In the genomic region with DNA sequence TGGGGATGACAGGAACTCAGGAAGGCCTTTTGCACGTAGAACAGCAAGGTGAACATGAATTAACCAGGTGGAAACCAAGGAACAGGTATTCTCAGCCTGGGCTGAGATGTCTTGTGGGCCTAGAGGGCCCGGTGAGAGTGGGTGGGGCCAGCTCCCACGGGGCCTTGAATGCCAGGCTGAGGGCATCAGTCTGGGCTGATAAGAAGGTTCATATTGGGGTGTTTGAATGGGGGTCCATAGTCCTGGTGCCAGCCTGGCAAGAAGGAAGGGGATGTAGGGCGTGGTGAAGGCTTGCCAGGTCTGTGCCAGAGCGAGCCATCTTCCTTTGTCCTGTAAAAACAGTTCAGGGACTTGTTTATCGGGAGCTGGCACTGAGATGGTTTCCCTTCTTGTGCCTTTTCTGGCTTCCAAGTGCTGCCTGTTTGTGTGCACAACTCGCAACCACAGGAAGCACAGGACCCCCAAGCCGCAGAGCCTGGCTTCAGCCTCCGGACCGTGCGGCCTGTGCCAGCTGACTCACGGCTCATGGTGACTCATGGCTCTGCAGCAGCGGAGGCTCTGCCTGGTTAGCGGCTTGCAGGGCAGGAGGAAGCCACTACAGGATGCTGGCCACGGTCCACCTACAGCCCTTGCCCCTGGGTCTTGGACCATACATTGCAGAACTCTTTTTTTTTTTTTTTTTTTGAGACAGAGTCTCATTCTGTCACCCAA, we compare ENCODE assay signal across 8 cellular contexts. TPM values are rescaled to one million over a fixed set of nuclear protein-coding genes. Genes with fewer than 3 reads are reported as not detected.
DNase-seq lines count a peak whose midpoint lies in the region; ATAC-seq, FAIRE-seq and TF ChIP-seq lines count a peak whose summit lies in the region.

No MANE protein-coding gene starts in this region.

- TF ChIP-seq POLR2A in A549 (IDR thresholded peaks at IDR 0.05; ENCODE audit: low read length) = no peak

- 11% methylated on average over 14 of the region's 15 CpGs for WGBS in A549 (ENCODE audit: missing lambda C conversion rate)
- 62% methylated on average over 15 of the region's 15 CpGs for WGBS in liver

- no peaks in the 10 kb centered on the region for H3K36me3 ChIP-seq in liver (ENCODE audit: control insufficient read depth in 4 of 4, insufficient read depth in 3 of 4, low read depth in 1 of 4, low read length in 3 of 4)

- no peak for TF ChIP-seq CTCF in A549 (IDR thresholded peaks at IDR 0.05)
- TF ChIP-seq CTCF in liver (IDR thresholded peaks at IDR 0.05; ENCODE audit: low read depth, low read length, missing input control) = no peak

- H3K9ac ChIP-seq in liver (ENCODE audit: low read depth in 1 of 2, low read length in 2 of 2) = no peak overlapping the region

- DNase-seq in A549 (ENCODE audit: low read depth in 1 of 2, low spot score in 1 of 2) (peak; percentile 85 to 96), HT-29 (ENCODE audit: low spot score) (peak; percentile 82), cerebellum (ENCODE audit: low spot score) (peak; percentile 85), NCI-H2081 treated with DMSO at 0.1 percent for 48 hours (lab: John Stamatoyannopoulos, UW) (no peak), NCI-H1092 (lab: John Stamatoyannopoulos, UW) (no peak)
- peak; percentile 56 to 59 for DNase-seq in activated CD4-positive, alpha-beta T cell treated with anti-CD3 and anti-CD28 coated beads for 4 hours
- peak; percentile 45 to 56 for DNase-seq in stimulated activated CD4-positive, alpha-beta T cell treated with anti-CD3 and anti-CD28 coated beads, Interleukin-4, amount 100 ng/mL, for 48 hours (ENCODE audit: low read depth in 2 of 2)

- H3K9me3 ChIP-seq in A549 = peaks cover 3% of the 10 kb centered on the region; the same call in 1 of the 3 replicates
- H3K9me3 ChIP-seq in liver (ENCODE audit: control insufficient read depth in 4 of 4, low read length in 3 of 4) = no peaks in the 10 kb centered on the region

- H3K4me3 ChIP-seq in A549 (peak overlapping the region; percentile 88; the same call in 2 of the 3 replicates), liver (ENCODE audit: low read depth in 1 of 3, low read length in 3 of 3) (no peak overlapping the region)

- no peak for FAIRE-seq in A549 (lab: Jason Lieb, UNC)

- POLR2A ChIA-PET in A549 (lab: Yijun Ruan, JAX) = interaction anchor here (0.6 to 1.6 kb wide), 3 partner anchors 22 to 216 kb away, joined by 3 to 4 read pairs (median 3); partner anchors contain the start of gene NINJ1

- 0 out of 5 replicates have a peak, but pooled peaks of 1 of the 2 experiments have one; percentile 8 for TF ChIP-seq RAD21 in A549 (conservative IDR thresholded peaks at IDR 0.05 in 1 of 2, IDR thresholded peaks at IDR 0.05 in 1 of 2)
- no peak for TF ChIP-seq RAD21 in liver (IDR thresholded peaks at IDR 0.05)

- TF ChIP-seq EP300 in A549 (IDR thresholded peaks at IDR 0.05) = no peak

- CTCF ChIA-PET in A549 (lab: Yijun Ruan, JAX) = interaction anchor here (0.6 to 4.4 kb wide), 9 partner anchors 9 to 204 kb away, joined by 3 to 47 read pairs (median 4); no protein-coding TSS in a partner anchor

- H3K4me1 ChIP-seq in A549 (peaks cover 39% of the 10 kb centered on the region), liver (ENCODE audit: control insufficient read depth in 4 of 4, insufficient read depth in 4 of 4, low read length in 3 of 4) (peaks cover 8 to 31% (median 20%) of the 10 kb centered on the region in 4 donors)

- H3K4me2 ChIP-seq in A549 = peak overlapping the region; percentile 95

- peak overlapping the region; percentile 88 to 99 for H3K27ac ChIP-seq in A549
- H3K27ac ChIP-seq in liver (ENCODE audit: low read depth in 1 of 2, low read length in 2 of 2) = peak overlapping the region; percentile 74 to 87

- no peaks in the 10 kb centered on the region for H3K27me3 ChIP-seq in liver (ENCODE audit: control insufficient read depth in 4 of 4, insufficient read depth in 4 of 4, low read length in 3 of 4)

- ATAC-seq in A549 = peak; percentile 73 to 77

TF ChIP-seq in A549, 52 proteins besides CTCF, POLR2A, EP300 and RAD21 (continues in another document):
- TF ChIP-seq JUN (IDR thresholded peaks at IDR 0.05) (peak in 1 of 2 experiments; percentile 28; a peak in 1 of 5 replicates), JUNB (IDR thresholded peaks at IDR 0.05) (peak; percentile 55; the same call in 1 of the 2 replicates), MAFK (IDR thresholded peaks at IDR 0.05; ENCODE audit: partially characterized antibody) (peak; percentile 18), TFCP2L1 (CRISPR knock-in tag; IDR thresholded peaks at IDR 0.05) (no peak), USF2 (IDR thresholded peaks at IDR 0.05) (peak; percentile 5; the same call in 1 of the 2 replicates)
- TF ChIP-seq, protein P1, sequence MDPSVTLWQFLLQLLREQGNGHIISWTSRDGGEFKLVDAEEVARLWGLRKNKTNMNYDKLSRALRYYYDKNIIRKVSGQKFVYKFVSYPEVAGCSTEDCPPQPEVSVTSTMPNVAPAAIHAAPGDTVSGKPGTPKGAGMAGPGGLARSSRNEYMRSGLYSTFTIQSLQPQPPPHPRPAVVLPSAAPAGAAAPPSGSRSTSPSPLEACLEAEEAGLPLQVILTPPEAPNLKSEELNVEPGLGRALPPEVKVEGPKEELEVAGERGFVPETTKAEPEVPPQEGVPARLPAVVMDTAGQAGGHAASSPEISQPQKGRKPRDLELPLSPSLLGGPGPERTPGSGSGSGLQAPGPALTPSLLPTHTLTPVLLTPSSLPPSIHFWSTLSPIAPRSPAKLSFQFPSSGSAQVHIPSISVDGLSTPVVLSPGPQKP (IDR thresholded peaks at IDR 0.05; ENCODE audit: low read depth, low read length) = no peak

TF ChIP-seq in liver, 16 proteins besides CTCF, POLR2A, EP300 and RAD21:
- TF ChIP-seq JUND (IDR thresholded peaks at IDR 0.05) (peak; percentile 76 to 79), HNF4A (conservative IDR thresholded peaks at IDR 0.05) (no peak)

RNA-seq across cellular contexts. Expression of gene CARD19, which starts 2.4 kb away (rescaled TPM):
- polyA plus RNA-seq in A549 (2011; rRNA removed) (27.6 and 36.0 TPM in 2 replicates), A549 (2017; fragmentation: RNase III; extraction: RNeasy Plus Mini Kit Qiagen cat#74134 plus additional on column Dnase treatment) (30.3 to 34.5 TPM (median 33.2 TPM) in 3 replicates), liver (10 to 100 TPM; 17.2 to 18.2 TPM)
- 108 and 125 TPM in 2 replicates for polyA plus RNA-seq in A549 (2012; cell fraction: cytosol; rRNA removed)
- polyA plus RNA-seq in A549 (2012; cell fraction: nucleus; rRNA removed) = 124 and 150 TPM in 2 replicates
- 20.2 and 23.0 TPM in 2 replicates for polyA minus RNA-seq in A549 (2011; rRNA and poly(A)+ RNA removed)
- 142 and 170 TPM in 2 replicates for total RNA-seq in HT-29 (2014; rRNA removed; shearing (Covaris generic))
- total RNA-seq in cerebellum (17.7 TPM), liver (10 to 100 TPM; 13.0 to 15.5 TPM)

RNA-seq across cellular contexts. Expression of gene NINJ1, which starts 35.7 kb away (rescaled TPM):
- polyA plus RNA-seq in A549 (2011; rRNA removed) (27.0 and 37.9 TPM in 2 replicates), A549 (2017; fragmentation: RNase III; extraction: RNeasy Plus Mini Kit Qiagen cat#74134 plus additional on column Dnase treatment) (60.4 to 69.6 TPM (median 62.0 TPM) in 3 replicates), liver (10 to 100 TPM; 70.4 to 72.1 TPM)
- 54.7 and 84.0 TPM in 2 replicates for polyA plus RNA-seq in A549 (2012; cell fraction: cytosol; rRNA removed)
- 42.3 and 55.7 TPM in 2 replicates for polyA plus RNA-seq in A549 (2012; cell fraction: nucleus; rRNA removed)
- 16.0 and 23.0 TPM in 2 replicates for polyA minus RNA-seq in A549 (2011; rRNA and poly(A)+ RNA removed)
- total RNA-seq in HT-29 (2014; rRNA removed; shearing (Covaris generic)) = 45.0 and 49.7 TPM in 2 replicates
- total RNA-seq in cerebellum (10.2 TPM), liver (10 to 100 TPM; 31.2 to 40.0 TPM)

RNA-seq across cellular contexts. Expression of gene SUSD3, which starts 39.9 kb away (rescaled TPM):
- 0.27 and 0.66 TPM in 2 replicates for polyA plus RNA-seq in A549 (2011; rRNA removed)
- polyA plus RNA-seq in A549 (2012; cell fraction: cytosol; rRNA removed) = 1.3 and 1.9 TPM in 2 replicates
- 1.7 TPM in 2 replicates for polyA plus RNA-seq in A549 (2012; cell fraction: nucleus; rRNA removed)
- 0.34 to 0.46 TPM (median 0.42 TPM) in 3 replicates for polyA plus RNA-seq in A549 (2017; fragmentation: RNase III; extraction: RNeasy Plus Mini Kit Qiagen cat#74134 plus additional on column Dnase treatment)
- 0.25 TPM in 1 of 2 replicates, not detected in the other for polyA minus RNA-seq in A549 (2011; rRNA and poly(A)+ RNA removed)
- 1.6 and 4.5 TPM in 2 replicates for total RNA-seq in HT-29 (2014; rRNA removed; shearing (Covaris generic))
- total RNA-seq in cerebellum = 0.45 TPM
- 1 to 10 TPM; 4.1 to 9.7 TPM for total RNA-seq in liver
- polyA plus RNA-seq in liver = 10 to 100 TPM; 13.9 to 19.2 TPM

Comparison
In these comparisons a context has a peak if more than half of its experiments do, and no peak if none do; other contexts are left out.
1. DNase-seq: peak in A549 (2 of 2), HT-29 (single experiment), activated CD4-positive, alpha-beta T cell treated with anti-CD3 and anti-CD28 coated beads for 4 hours (2 of 2), cerebellum (single experiment) and stimulated activated CD4-positive, alpha-beta T cell treated with anti-CD3 and anti-CD28 coated beads, Interleukin-4, amount 100 ng/mL, for 48 hours (2 of 2); none in NCI-H2081 treated with DMSO at 0.1 percent for 48 hours (single experiment) and NCI-H1092 (single experiment).